ENCODE assay signal across 14 cellular contexts in genomic region chr13:40987606-40988280, GRCh38. TPM values are rescaled to one million over a fixed set of nuclear protein-coding genes. Genes with fewer than 3 reads are reported as not detected.
DNase-seq lines count a peak whose midpoint lies in the region; ATAC-seq and TF ChIP-seq lines count a peak whose summit lies in the region.
"Had no signal": no experiment of that assay in that cellular context is flagged by ENCODE, and none has a peak within 500 bp of the region (broad histone marks: within the 10 kb centered on the region; RNA-seq: fewer than 3 reads in every experiment).

No MANE protein-coding gene starts in this region.

- H3K27me3 ChIP-seq in Karpas-422 (ENCODE audit: low read length): no peaks in the 10 kb centered on the region
- H3K27me3 ChIP-seq in adipocyte (replicated peaks; ENCODE audit: control insufficient read depth, insufficient read depth, low read length): no peaks in the 10 kb centered on the region
- no peaks in the 10 kb centered on the region for H3K27me3 ChIP-seq in osteoblast (ENCODE audit: insufficient read depth, low read length)
- no peaks in the 10 kb centered on the region for H3K27me3 ChIP-seq in stomach
- H3K27me3 ChIP-seq: upper lobe of right lung had no signal

- H3K4me3 Mint-ChIP-seq in activated CD4-positive, alpha-beta T cell treated with anti-CD3 and anti-CD28 coated beads, Interleukin-2, amount 10 ng/mL, durations not matched to agents 7 days and 5 days: no peak overlapping the region
- H3K4me3 Mint-ChIP-seq: endodermal cell had no signal

- H3K4me1 ChIP-seq in Karpas-422 (ENCODE audit: low read length) (peaks cover 62% of the 10 kb centered on the region), adipocyte (ENCODE audit: control insufficient read depth, insufficient read depth, low read length) (peaks cover 32% of the 10 kb centered on the region), osteoblast (ENCODE audit: insufficient read depth, low read length) (peaks cover 18% of the 10 kb centered on the region), stomach (peaks cover 28 to 87% (median 66%) of the 10 kb centered on the region in 4 donors)

- no peak for TF ChIP-seq EP300 in stomach (IDR thresholded peaks at IDR 0.05)

- H3K4me3 ChIP-seq in Karpas-422 (ENCODE audit: low read length) (no peak overlapping the region), adipocyte (ENCODE audit: low read length) (no peak overlapping the region), osteoblast (ENCODE audit: insufficient read depth, low read length) (no peak overlapping the region), stomach (no peak overlapping the region)
- H3K4me3 ChIP-seq: K562, upper lobe of right lung had no signal

- H2AFZ ChIP-seq in Karpas-422 (ENCODE audit: low read length) (no peak overlapping the region), osteoblast (ENCODE audit: low read length) (no peak overlapping the region)

- H3K36me3 ChIP-seq in Karpas-422 (ENCODE audit: insufficient read depth, low read length): peaks cover 7% of the 10 kb centered on the region; the same call in 1 of the 2 replicates
- H3K36me3 ChIP-seq in adipocyte (ENCODE audit: control insufficient read depth, insufficient read depth, low read length, severe bottlenecking): no peaks in the 10 kb centered on the region
- no peaks in the 10 kb centered on the region for H3K36me3 ChIP-seq in osteoblast (ENCODE audit: insufficient read depth, low read length)
- H3K36me3 ChIP-seq in stomach: no peaks in the 10 kb centered on the region
- H3K36me3 ChIP-seq: upper lobe of right lung had no signal

- peaks cover 11% of the 10 kb centered on the region for H3K36me3 Mint-ChIP-seq in activated CD4-positive, alpha-beta T cell treated with anti-CD3 and anti-CD28 coated beads, Interleukin-2, amount 10 ng/mL, durations not matched to agents 7 days and 5 days (ENCODE audit: low read depth)

- TF ChIP-seq POLR2A in stomach (IDR thresholded peaks at IDR 0.05): no peak

- H3K4me1 Mint-ChIP-seq in activated CD4-positive, alpha-beta T cell treated with anti-CD3 and anti-CD28 coated beads, Interleukin-2, amount 10 ng/mL, durations not matched to agents 7 days and 5 days: peaks cover 70% of the 10 kb centered on the region

- no peaks in the 10 kb centered on the region for H3K9me2 ChIP-seq in Karpas-422 (replicated peaks; ENCODE audit: insufficient read depth, low read length)

- CTCF ChIA-PET in activated CD4-positive, alpha-beta T cell treated with anti-CD3 and anti-CD28 coated beads, Interleukin-2, amount 10 ng/mL, durations not matched to agents 7 days and 5 days (lab: Charles Lee): interaction anchor here (1.8 to 1.9 kb wide), 2 partner anchors 13 to 15 kb away, joined by 6 read pairs; no protein-coding TSS in a partner anchor

- intact Hi-C loops in stomach (cut with DNase I; ENCODE audit: low total_unique reads): no loop called here

- H3K4me2 ChIP-seq in Karpas-422 (ENCODE audit: low read depth, low read length, poor library complexity, severe bottlenecking) (no peak overlapping the region), osteoblast (ENCODE audit: insufficient read depth, low read length) (no peak overlapping the region)

- 70 to 84% (median 73%) methylated on average over 2 of the region's 2 CpGs for WGBS in stomach, 5 donors

- POLR2A ChIA-PET in activated CD4-positive, alpha-beta T cell treated with anti-CD3 and anti-CD28 coated beads, Interleukin-2, amount 10 ng/mL, durations not matched to agents 7 days and 5 days (lab: Charles Lee): no interaction called here

- DNase-seq in activated CD4-positive, alpha-beta T cell treated with anti-CD3 and anti-CD28 coated beads, Interleukin-2, amount 10 ng/mL, durations not matched to agents 7 days and 5 days: no peak
- DNase-seq in activated CD4-positive, alpha-beta T cell treated with anti-CD3 and anti-CD28 coated beads, Interleukin-2, amount 50 U/mL, for 48 hours: no peak
- DNase-seq in Karpas-422: no peak
- peak; percentile 65 for DNase-seq in adipocyte (ENCODE audit: low read depth)
- peak; percentile 9 for DNase-seq in osteoblast (ENCODE audit: insufficient read length, low spot score, missing footprints)
- DNase-seq in NCI-H82 (lab: John Stamatoyannopoulos, UW): no peak
- no peak for DNase-seq in stomach
- DNase-seq: endodermal cell, head of caudate nucleus, NCI-H2107, small intestine, upper lobe of right lung had no signal

- H3K9me3 ChIP-seq in Karpas-422 (ENCODE audit: low read length) (no peaks in the 10 kb centered on the region), adipocyte (ENCODE audit: control insufficient read depth, low read length) (no peaks in the 10 kb centered on the region), osteoblast (ENCODE audit: low read depth, low read length) (no peaks in the 10 kb centered on the region), stomach (no peaks in the 10 kb centered on the region)
- H3K9me3 ChIP-seq: upper lobe of right lung had no signal

- no peaks in the 10 kb centered on the region for H3K27me3 Mint-ChIP-seq in activated CD4-positive, alpha-beta T cell treated with anti-CD3 and anti-CD28 coated beads, Interleukin-2, amount 10 ng/mL, durations not matched to agents 7 days and 5 days

- H3K27ac Mint-ChIP-seq in activated CD4-positive, alpha-beta T cell treated with anti-CD3 and anti-CD28 coated beads, Interleukin-2, amount 10 ng/mL, durations not matched to agents 7 days and 5 days: peak overlapping the region; percentile 33
- H3K27ac Mint-ChIP-seq: endodermal cell had no signal

- H3K79me2 ChIP-seq in Karpas-422 (ENCODE audit: low read length): peaks cover 98% of the 10 kb centered on the region
- peaks cover 72% of the 10 kb centered on the region for H3K79me2 ChIP-seq in osteoblast (ENCODE audit: insufficient read depth, low read length)

- ATAC-seq in HG03442 (IDR thresholded peaks at IDR 0.05; ENCODE audit: unreplicated experiment): no peak
- ATAC-seq: K562, upper lobe of right lung had no signal

- H3K9me3 Mint-ChIP-seq in activated CD4-positive, alpha-beta T cell treated with anti-CD3 and anti-CD28 coated beads, Interleukin-2, amount 10 ng/mL, durations not matched to agents 7 days and 5 days: no peaks in the 10 kb centered on the region
- H3K9me3 Mint-ChIP-seq: endodermal cell had no signal

- TF ChIP-seq CTCF in osteoblast (IDR thresholded peaks at IDR 0.05; ENCODE audit: extremely low read depth, low read depth, low read length): no peak
- no peak for TF ChIP-seq CTCF in stomach (IDR thresholded peaks at IDR 0.05)

- H3K9ac ChIP-seq in Karpas-422 (ENCODE audit: low read length) (no peak overlapping the region), adipocyte (ENCODE audit: low read length) (no peak overlapping the region)

- H3K27ac ChIP-seq in Karpas-422 (ENCODE audit: low read length) (peak overlapping the region; percentile 56), osteoblast (ENCODE audit: low read depth, low read length) (no peak overlapping the region), stomach (peak overlapping the region in 1 of 5 donors; percentile 91)
- H3K27ac ChIP-seq: upper lobe of right lung had no signal

- H4K20me1 ChIP-seq in Karpas-422 (ENCODE audit: insufficient read depth, low read depth, low read length): peaks cover 18% of the 10 kb centered on the region
- peaks cover 13% of the 10 kb centered on the region for H4K20me1 ChIP-seq in osteoblast (ENCODE audit: insufficient read depth, low read length)

RNA-seq across cellular contexts. Expression of gene ELF1, which starts 31.4 kb away (rescaled TPM):
- 100 to 1,000 TPM; 125 to 149 TPM for total RNA-seq in activated CD4-positive, alpha-beta T cell treated with anti-CD3 and anti-CD28 coated beads, Interleukin-2, amount 10 ng/mL, durations not matched to agents 7 days and 5 days
- 66.1 and 84.0 TPM in 2 replicates for total RNA-seq in Karpas-422 (2014; rRNA removed; shearing (Covaris generic); ENCODE audit: low replicate concordance)
- 60.7 and 63.0 TPM in 2 replicates for total RNA-seq in osteoblast
- total RNA-seq in stomach: 100 to 1,000 TPM in 1 of 5 donors, 10 to 100 TPM in 4; 13.3 to 113 (median 49.7) TPM
- polyA plus RNA-seq in stomach: 10 to 100 TPM; 10.9 to 31.8 (median 19.8) TPM

Comparison
In these comparisons a context has a peak if more than half of its experiments do, and no peak if none do; other contexts are left out.
1. DNase-seq: peak in adipocyte (single experiment) and osteoblast (single experiment); none in activated CD4-positive, alpha-beta T cell treated with anti-CD3 and anti-CD28 coated beads, Interleukin-2, amount 10 ng/mL, durations not matched to agents 7 days and 5 days (single experiment), activated CD4-positive, alpha-beta T cell treated with anti-CD3 and anti-CD28 coated beads, Interleukin-2, amount 50 U/mL, for 48 hours (0 of 2), Karpas-422 (single experiment), NCI-H82 (single experiment) and stomach (single experiment).